Comparison of ENCODE assay signal across 17 cellular contexts in genomic region chr22:20980523-20980922, GRCh38. TPM values are rescaled to one million over a fixed set of nuclear protein-coding genes. Genes with fewer than 3 reads are reported as not detected.
DNase-seq lines count a peak whose midpoint lies in the region; ATAC-seq and TF ChIP-seq lines count a peak whose summit lies in the region.
"Had no signal": no experiment of that assay in that cellular context is flagged by ENCODE, and none has a peak within 500 bp of the region (broad histone marks: within the 10 kb centered on the region; RNA-seq: fewer than 3 reads in every experiment).

No MANE protein-coding gene starts in this region.

- CTCF ChIA-PET in RWPE1 (lab: Yijun Ruan, JAX) = no interaction called here

- H3K9me2 ChIP-seq in hepatocyte (replicated peaks; ENCODE audit: insufficient read depth) = no peaks in the 10 kb centered on the region

- H3K4me3 Mint-ChIP-seq in activated T-cell treated with anti-CD3 and anti-CD28 coated beads, Interleukin-2, amount 50 U/mL, for 24 hours = peak overlapping the region; percentile 91

- no peaks in the 10 kb centered on the region for H3K9me3 Mint-ChIP-seq in activated T-cell treated with anti-CD3 and anti-CD28 coated beads, Interleukin-2, amount 50 U/mL, for 24 hours

- POLR2A ChIA-PET in RWPE1 (lab: Yijun Ruan, JAX; ENCODE audit: low non-redundant PET) = no interaction called here

- 75 to 83% methylated on average over 4 of the region's 4 CpGs for WGBS in gastroesophageal sphincter (ENCODE audit: low coverage in 1 of 2), 2 donors
- WGBS in hepatocyte (ENCODE audit: low lambda C conversion rate, missing lambda C conversion rate) = 91% methylated on average over 4 of the region's 4 CpGs

- peaks cover 34% of the 10 kb centered on the region for H3K36me3 Mint-ChIP-seq in activated T-cell treated with anti-CD3 and anti-CD28 coated beads, Interleukin-2, amount 50 U/mL, for 24 hours (ENCODE audit: low read depth)

- TF ChIP-seq EP300 in gastroesophageal sphincter (IDR thresholded peaks at IDR 0.05) = no peak

- H3K27me3 ChIP-seq in gastroesophageal sphincter (no peaks in the 10 kb centered on the region), gastrocnemius medialis (no peaks in the 10 kb centered on the region), hepatocyte (no peaks in the 10 kb centered on the region)
- H3K27me3 ChIP-seq: MG63 had no signal

- peak overlapping the region; percentile 85 for H3K27ac ChIP-seq in RWPE1
- peak overlapping the region in 3 of 4 donors; percentile 27 to 95 (median 94) for H3K27ac ChIP-seq in gastroesophageal sphincter
- peak overlapping the region in 3 of 4 donors; percentile 91 to 94 (median 92) for H3K27ac ChIP-seq in gastrocnemius medialis
- H3K27ac ChIP-seq in hepatocyte = no peak overlapping the region

- H3K4me1 ChIP-seq in gastroesophageal sphincter = peaks cover 3 to 49% (median 32%) of the 10 kb centered on the region in 3 donors
- peaks cover 24 to 33% of the 10 kb centered on the region in 2 donors for H3K4me1 ChIP-seq in gastrocnemius medialis
- H3K4me1 ChIP-seq in hepatocyte (ENCODE audit: insufficient read depth) = peaks cover 23% of the 10 kb centered on the region

- no peaks in the 10 kb centered on the region for H3K27me3 Mint-ChIP-seq in activated T-cell treated with anti-CD3 and anti-CD28 coated beads, Interleukin-2, amount 50 U/mL, for 24 hours

- H3K4me2 ChIP-seq in hepatocyte = no peak overlapping the region

- no peaks in the 10 kb centered on the region for H4K20me1 ChIP-seq in hepatocyte (ENCODE audit: insufficient read depth, poor library complexity, severe bottlenecking)

- peak overlapping the region; percentile 90 for H3K27ac Mint-ChIP-seq in activated T-cell treated with anti-CD3 and anti-CD28 coated beads, Interleukin-2, amount 50 U/mL, for 24 hours

- peaks cover 0 to 9% (median 0%) of the 10 kb centered on the region in 3 donors for H3K9me3 ChIP-seq in gastroesophageal sphincter
- no peaks in the 10 kb centered on the region for H3K9me3 ChIP-seq in gastrocnemius medialis
- H3K9me3 ChIP-seq in hepatocyte (ENCODE audit: low read depth) = no peaks in the 10 kb centered on the region

- DNase-seq in activated T-cell treated with anti-CD3 and anti-CD28 coated beads, Interleukin-2, amount 50 U/mL, for 24 hours = no peak
- no peak for DNase-seq in activated T-cell treated with anti-CD3 and anti-CD28 coated beads, Interleukin-2, amount 50 U/mL, for 1 hour
- no peak for DNase-seq in RWPE1 (ENCODE audit: low spot score)
- DNase-seq in gastrocnemius medialis = no peak
- DNase-seq in stimulated activated CD4-positive, alpha-beta T cell treated with anti-CD3 and anti-CD28 coated beads, Interleukin-2, amount 100 ng/mL, for 48 hours = no peak
- no peak for DNase-seq in hepatocyte (ENCODE audit: low spot score)
- DNase-seq: DMS53; MG63; NCI-H2081 treated with DMSO at 0.1 percent for 48 hours; SHP77 treated with DMSO at 0.1 percent for 48 hours; stimulated activated CD4-positive, alpha-beta T cell treated with anti-CD3 and anti-CD28 coated beads, Interleukin-15, amount 100 ng/mL, for 24 hours; tibial artery had no signal

- H3K4me3 ChIP-seq in gastroesophageal sphincter (no peak overlapping the region), gastrocnemius medialis (peak overlapping the region in 2 of 4 donors; percentile 80 to 91), hepatocyte (no peak overlapping the region)
- H3K4me3 ChIP-seq: lung had no signal

- in situ Hi-C loops in gastrocnemius medialis (cut with MboI; ENCODE audit: low sequenced_read_pairs in 4 of 4) = no loop called here

- H3K36me3 ChIP-seq in gastroesophageal sphincter = peaks cover 0 to 19% of the 10 kb centered on the region in 2 donors
- H3K36me3 ChIP-seq in gastrocnemius medialis = peaks cover 0 to 4% of the 10 kb centered on the region in 2 donors
- no peaks in the 10 kb centered on the region for H3K36me3 ChIP-seq in hepatocyte (replicated peaks; ENCODE audit: insufficient read depth, low read depth)

- no peak overlapping the region for H2AFZ ChIP-seq in hepatocyte

- H3K4me1 Mint-ChIP-seq in activated T-cell treated with anti-CD3 and anti-CD28 coated beads, Interleukin-2, amount 50 U/mL, for 24 hours (ENCODE audit: low read depth) = peaks cover 40% of the 10 kb centered on the region

- TF ChIP-seq CTCF in RWPE1 (conservative IDR thresholded peaks at IDR 0.05; ENCODE audit: low read depth) (no peak), gastroesophageal sphincter (IDR thresholded peaks at IDR 0.05) (no peak), gastrocnemius medialis (IDR thresholded peaks at IDR 0.05 in 4 of 5, conservative IDR thresholded peaks at IDR 0.05 in 1 of 5) (no peak), hepatocyte (IDR thresholded peaks at IDR 0.05; ENCODE audit: poor library complexity) (no peak)

- TF ChIP-seq POLR2A in gastroesophageal sphincter (IDR thresholded peaks at IDR 0.05) = no peak
- no peak for TF ChIP-seq POLR2A in gastrocnemius medialis (IDR thresholded peaks at IDR 0.05)

- intact Hi-C loops in gastrocnemius medialis (cut with DNase I; ENCODE audit: low total_unique reads) = loop anchor here (5.0 kb wide), 1 partner anchor 37 kb away; the partner anchor contains the start of gene P2RX6

- ATAC-seq in gastroesophageal sphincter (no peak), gastrocnemius medialis (no peak), GM21423 (IDR thresholded peaks at IDR 0.05; ENCODE audit: unreplicated experiment) (no peak)

- peaks cover 18% of the 10 kb centered on the region for H3K79me2 ChIP-seq in hepatocyte

RNA-seq across cellular contexts. Expression of gene LZTR1, which starts 1.6 kb away (rescaled TPM):
- total RNA-seq in gastroesophageal sphincter = 10 to 100 TPM; 45.4 to 63.0 (median 53.4) TPM
- 10 to 100 TPM; 25.4 to 36.4 (median 26.3) TPM for total RNA-seq in gastrocnemius medialis
- total RNA-seq in hepatocyte = 28.1 and 41.3 TPM in 2 replicates
- 50.4 and 65.4 TPM in 2 replicates for polyA plus RNA-seq in hepatocyte

RNA-seq across cellular contexts. Expression of gene AIFM3, which starts 13.5 kb away (rescaled TPM):
- total RNA-seq in gastroesophageal sphincter (1 to 10 TPM in 2 of 4 donors, under 1 TPM in 1, not detected in 1; 0.27 to 3.2 (median 2.0) TPM), gastrocnemius medialis (under 1 TPM in 2 of 4 donors, not detected in 2; 0.22 to 0.42 TPM), hepatocyte (1.3 and 3.1 TPM in 2 replicates)
- polyA plus RNA-seq in hepatocyte = 1.7 and 2.1 TPM in 2 replicates

RNA-seq across cellular contexts. Expression of gene THAP7, which starts 21.4 kb away (rescaled TPM):
- total RNA-seq in gastroesophageal sphincter (10 to 100 TPM; 38.5 to 49.0 (median 42.5) TPM), gastrocnemius medialis (10 to 100 TPM; 44.8 to 76.2 (median 61.7) TPM), hepatocyte (26.2 and 38.4 TPM in 2 replicates)
- polyA plus RNA-seq in hepatocyte = 40.5 and 41.2 TPM in 2 replicates

RNA-seq across cellular contexts. Expression of gene P2RX6, which starts 34.4 kb away (rescaled TPM):
- under 1 TPM in 3 of 4 donors, not detected in 1; 0.35 to 0.47 (median 0.40) TPM for total RNA-seq in gastroesophageal sphincter
- total RNA-seq in gastrocnemius medialis = 10 to 100 TPM; 17.6 to 68.9 (median 33.3) TPM
- 3.3 and 14.4 TPM in 2 replicates for total RNA-seq in hepatocyte
- polyA plus RNA-seq in hepatocyte = 8.0 and 12.9 TPM in 2 replicates
- total RNA-seq: dermis microvascular lymphatic vessel endothelial cell had no signal

RNA-seq across cellular contexts. Expression of gene SLC7A4, which starts 51.8 kb away (rescaled TPM):
- total RNA-seq in gastroesophageal sphincter (1 to 10 TPM in 1 of 4 donors, under 1 TPM in 3; 0.23 to 1.2 (median 0.37) TPM), gastrocnemius medialis (not detected), hepatocyte (89.9 and 140 TPM in 2 replicates)
- 494 and 496 TPM in 2 replicates for polyA plus RNA-seq in hepatocyte
- total RNA-seq: dermis microvascular lymphatic vessel endothelial cell had no signal
- polyA plus RNA-seq: aorta had no signal
